Comparison of ENCODE assay signal across 1 cellular context in genomic region chr11:93547028-93547427, GRCh38.
TF ChIP-seq lines count a peak whose summit lies in the region.

No MANE protein-coding gene starts in this region.

TF ChIP-seq in GM23338, 12 proteins besides CTCF, POLR2A, EP300 and RAD21 (continued from another document):
- no peak for TF ChIP-seq ZNF462 (CRISPR knock-in tag; IDR thresholded peaks at IDR 0.05)
- TF ChIP-seq ETS1 (IDR thresholded peaks at IDR 0.05), result no peak
- no peak for TF ChIP-seq CREB1 (CRISPR knock-in tag; IDR thresholded peaks at IDR 0.05; ENCODE audit: low read depth)
- TF ChIP-seq STAT1 (IDR thresholded peaks at IDR 0.05; ENCODE audit: unreplicated experiment), result no peak
- TF ChIP-seq EZH2phosphoT487 (IDR thresholded peaks at IDR 0.05; ENCODE audit: unreplicated experiment), result no peak
- no peak for TF ChIP-seq REST (IDR thresholded peaks at IDR 0.05; ENCODE audit: unreplicated experiment)
- TF ChIP-seq EZH2 (IDR thresholded peaks at IDR 0.05; ENCODE audit: low read depth, unreplicated experiment), result no peak
